10 cellular contexts compared by ENCODE assay signal in the genomic region with DNA sequence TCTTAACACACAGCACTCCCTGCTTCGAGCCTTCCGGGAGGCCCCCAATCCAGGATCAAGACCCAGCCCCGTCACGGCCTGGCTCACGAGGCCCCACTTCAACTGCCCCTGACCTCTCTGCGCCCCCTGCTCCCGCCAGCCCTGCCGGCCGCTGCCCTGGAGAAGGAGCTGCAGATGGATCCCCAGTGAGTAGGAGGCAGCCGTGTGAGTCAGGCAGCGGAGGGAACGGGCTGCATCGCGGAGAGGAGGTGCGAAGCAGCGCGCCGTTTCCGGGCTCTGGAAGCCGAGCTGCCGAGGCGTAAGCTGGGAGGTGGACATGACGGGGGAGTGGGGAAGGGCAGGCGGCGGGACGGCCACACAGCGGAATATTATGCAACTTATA.
A peak's percentile ranks its signal among the peaks of the same experiment; 100 is the strongest.
DNase-seq lines count a peak whose midpoint lies in the region; ATAC-seq and TF ChIP-seq lines count a peak whose summit lies in the region.
"Had no signal": no experiment of that assay in that cellular context is flagged by ENCODE, and none has a peak within 500 bp of the region (broad histone marks: within the 10 kb centered on the region; RNA-seq: fewer than 3 reads in every experiment).

No MANE protein-coding gene starts in this region.

- no peaks in the 10 kb centered on the region for H3K79me1 ChIP-seq in mesenchymal stem cell (replicated peaks; ENCODE audit: low read length, poor library complexity, severe bottlenecking)

- H3K36me3 ChIP-seq in mesenchymal stem cell (ENCODE audit: control insufficient read depth in 1 of 2, insufficient read depth in 2 of 2, low read depth in 1 of 2, low read length in 2 of 2), result no peaks in the 10 kb centered on the region

- no peak overlapping the region for H2BK120ac ChIP-seq in mesenchymal stem cell (ENCODE audit: low read depth, low read length)

- H3K27me3 Mint-ChIP-seq in natural killer cell treated with Interleukin-12 subunit alpha and Interleukin-12 subunit beta and Interleukin-15 and Interleukin-18, amount 100 ng/mL, for 72 hours, result peaks cover 55 to 62% of the 10 kb centered on the region in 2 donors
- H3K27me3 Mint-ChIP-seq in natural killer cell (ENCODE audit: low read depth in 2 of 2), result peaks cover 58 to 68% of the 10 kb centered on the region in 2 donors

- H3K4me3 ChIP-seq in mesenchymal stem cell (ENCODE audit: insufficient read depth in 1 of 2, low read depth in 1 of 2, low read length in 2 of 2), result peak overlapping the region in 1 of 2 experiments; percentile 71

- H3K4me1 ChIP-seq in mesenchymal stem cell (ENCODE audit: control insufficient read depth, insufficient read depth, low read depth, low read length), result peaks cover 18% of the 10 kb centered on the region

- no peak overlapping the region for H3K27ac Mint-ChIP-seq in natural killer cell treated with Interleukin-12 subunit alpha and Interleukin-12 subunit beta and Interleukin-15 and Interleukin-18, amount 100 ng/mL, for 72 hours
- no peak overlapping the region for H3K27ac Mint-ChIP-seq in natural killer cell

- H2AK5ac ChIP-seq in mesenchymal stem cell (ENCODE audit: low read length, severe bottlenecking), result no peak overlapping the region

- H3K14ac ChIP-seq in mesenchymal stem cell (ENCODE audit: low read length in 2 of 2), result no peak overlapping the region

- peak overlapping the region; percentile 26 for H3K9ac ChIP-seq in mesenchymal stem cell (ENCODE audit: low read length)
- H3K9ac ChIP-seq: KMS-11 had no signal

- ATAC-seq in natural killer cell treated with Interleukin-12 subunit alpha and Interleukin-12 subunit beta and Interleukin-15 and Interleukin-18, amount 100 ng/mL, for 72 hours, result no peak
- ATAC-seq in natural killer cell, result no peak
- ATAC-seq in HG03280 (IDR thresholded peaks at IDR 0.05; ENCODE audit: unreplicated experiment), result no peak

- no peak overlapping the region for H3K23ac ChIP-seq in mesenchymal stem cell (ENCODE audit: low read length in 2 of 2)

- no peak overlapping the region for H2BK5ac ChIP-seq in mesenchymal stem cell (ENCODE audit: low read depth, low read length, poor library complexity, severe bottlenecking)

- H3K27ac ChIP-seq in cingulate gyrus (ENCODE audit: low read depth, low read length), result peak overlapping the region; percentile 54
- no peak overlapping the region for H3K27ac ChIP-seq in mesenchymal stem cell (ENCODE audit: low read length, poor library complexity, severe bottlenecking)
- H3K27ac ChIP-seq: KMS-11 had no signal

- no peak overlapping the region for H3K4ac ChIP-seq in mesenchymal stem cell (ENCODE audit: low read depth in 1 of 2, low read length in 2 of 2)

- no peak overlapping the region for H2AFZ ChIP-seq in mesenchymal stem cell (ENCODE audit: low read depth, low read length)

- no peak overlapping the region for H4K91ac ChIP-seq in mesenchymal stem cell (ENCODE audit: low read length)

- H3K9me3 ChIP-seq in mesenchymal stem cell (ENCODE audit: control insufficient read depth, low read length), result no peaks in the 10 kb centered on the region

- no peaks in the 10 kb centered on the region for H3K9me3 Mint-ChIP-seq in natural killer cell treated with Interleukin-12 subunit alpha and Interleukin-12 subunit beta and Interleukin-15 and Interleukin-18, amount 100 ng/mL, for 72 hours
- H3K9me3 Mint-ChIP-seq in natural killer cell, result no peaks in the 10 kb centered on the region

- TF ChIP-seq CTCF in natural killer cell (IDR thresholded peaks at IDR 0.05), result no peak

- DNase-seq in natural killer cell treated with Interleukin-12 subunit alpha and Interleukin-12 subunit beta and Interleukin-15 and Interleukin-18, amount 100 ng/mL, for 72 hours (ENCODE audit: low spot score), result peak; percentile 40
- DNase-seq in natural killer cell (no peak), mesenchymal stem cell (peak; percentile 46), DMS114 treated with DMSO at 0.1 percent for 48 hours (lab: John Stamatoyannopoulos, UW; ENCODE audit: unreplicated experiment) (no peak), HuH-7 (ENCODE audit: low spot score) (no peak), GM19238 (ENCODE audit: insufficient read length, low spot score) (no peak)
- DNase-seq: activated naive CD4-positive, alpha-beta T cell treated with anti-CD3 and anti-CD28 coated beads, Interleukin-2, amount 50 U/mL, for 16 hours had no signal

- no peak overlapping the region for H2BK12ac ChIP-seq in mesenchymal stem cell (ENCODE audit: low read length in 2 of 2)

- no peak overlapping the region for H3K18ac ChIP-seq in mesenchymal stem cell (ENCODE audit: low read depth in 1 of 2, low read length in 2 of 2)

- no peaks in the 10 kb centered on the region for H3K36me3 Mint-ChIP-seq in natural killer cell treated with Interleukin-12 subunit alpha and Interleukin-12 subunit beta and Interleukin-15 and Interleukin-18, amount 100 ng/mL, for 72 hours
- H3K36me3 Mint-ChIP-seq in natural killer cell, result no peaks in the 10 kb centered on the region

- H3K4me3 Mint-ChIP-seq in natural killer cell treated with Interleukin-12 subunit alpha and Interleukin-12 subunit beta and Interleukin-15 and Interleukin-18, amount 100 ng/mL, for 72 hours, result no peak overlapping the region
- H3K4me3 Mint-ChIP-seq in natural killer cell, result no peak overlapping the region

- H2BK15ac ChIP-seq in mesenchymal stem cell (ENCODE audit: low read depth, poor library complexity, severe bottlenecking), result peak overlapping the region; percentile 16

- H3K4me1 Mint-ChIP-seq in natural killer cell treated with Interleukin-12 subunit alpha and Interleukin-12 subunit beta and Interleukin-15 and Interleukin-18, amount 100 ng/mL, for 72 hours (ENCODE audit: low read depth in 2 of 2), result peaks cover 0 to 7% of the 10 kb centered on the region in 2 donors
- peaks cover 0 to 7% of the 10 kb centered on the region in 2 donors for H3K4me1 Mint-ChIP-seq in natural killer cell

- 0% methylated on average over 9 of the region's 27 CpGs for WGBS in mesenchymal stem cell

- peaks cover 68 to 77% of the 10 kb centered on the region in 2 experiments for H3K27me3 ChIP-seq in mesenchymal stem cell (ENCODE audit: control insufficient read depth in 1 of 2, insufficient read depth in 1 of 2, low read length in 2 of 2)

- intact Hi-C loops in natural killer cell (cut with micrococcal nuclease), result loop anchor here (10.0 kb wide), 1 partner anchor 932 kb away; the partner anchor contains the start of gene CHST13

- peak overlapping the region; percentile 89 for H3K4me2 ChIP-seq in mesenchymal stem cell (ENCODE audit: low read length, poor library complexity, severe bottlenecking)
- H3K4me2 ChIP-seq: KMS-11 had no signal

- no peak overlapping the region for H4K8ac ChIP-seq in mesenchymal stem cell (ENCODE audit: low read length)

Comparison
In these comparisons a context has a peak if more than half of its experiments do, and no peak if none do; other contexts are left out.
1. DNase-seq: peak in natural killer cell treated with Interleukin-12 subunit alpha and Interleukin-12 subunit beta and Interleukin-15 and Interleukin-18, amount 100 ng/mL, for 72 hours (single experiment) and mesenchymal stem cell (single experiment); none in natural killer cell (single experiment), DMS114 treated with DMSO at 0.1 percent for 48 hours (single experiment), HuH-7 (single experiment) and GM19238 (single experiment).